21 cellular contexts compared by ENCODE assay signal in genomic region chrX:625137-625691, GRCh38. TPM values are rescaled to one million over a fixed set of nuclear protein-coding genes. Genes with fewer than 3 reads are reported as not detected.
DNase-seq lines count a peak whose midpoint lies in the region; ATAC-seq and TF ChIP-seq lines count a peak whose summit lies in the region.
"Had no signal": no experiment of that assay in that cellular context is flagged by ENCODE, and none has a peak within 500 bp of the region (broad histone marks: within the 10 kb centered on the region; RNA-seq: fewer than 3 reads in every experiment).

No MANE protein-coding gene starts in this region.

- H3K27ac Mint-ChIP-seq in endothelial cell (ENCODE audit: unreplicated experiment), result peak overlapping the region; percentile 76
- no peak overlapping the region for H3K27ac Mint-ChIP-seq in nephron
- no peak overlapping the region for H3K27ac Mint-ChIP-seq in activated naive CD8-positive, alpha-beta T cell treated with anti-CD3 and anti-CD28 coated beads for 36 hours
- H3K27ac Mint-ChIP-seq: H9 had no signal

- TF ChIP-seq CTCF in BJ (IDR thresholded peaks at IDR 0.05; ENCODE audit: insufficient read depth, low read depth, low read length) (no peak), HFF-Myc (IDR thresholded peaks at IDR 0.05; ENCODE audit: low read depth, low read length, missing control alignments) (no peak), endothelial cell (IDR thresholded peaks at IDR 0.05; ENCODE audit: unreplicated experiment) (no peak), nephron (IDR thresholded peaks at IDR 0.05; ENCODE audit: unreplicated experiment in 3 of 3) (no peak)

- POLR2A ChIA-PET in BJ (lab: Charles Lee), result no interaction called here

- DNase-seq in BJ (ENCODE audit: low read depth) (peak; percentile 74), HFF-Myc (ENCODE audit: extremely low read depth, low read depth) (no peak), endothelial cell (ENCODE audit: low spot score) (no peak), NCI-H1694 treated with DMSO at 0.1 percent for 48 hours (lab: John Stamatoyannopoulos, UW) (no peak), NCI-H1105 treated with DMSO at 0.1 percent for 48 hours (lab: John Stamatoyannopoulos, UW) (no peak)
- DNase-seq in activated naive CD8-positive, alpha-beta T cell treated with anti-CD3 and anti-CD28 coated beads for 36 hours, result no peak
- DNase-seq: AML-193, DMS153, H9, KBM-7, NCI-H1105, NCI-H187, NCI-H2107, NCI-H510A, NCI-H774, SIG-M5, T-cell had no signal

- H3K4me1 Mint-ChIP-seq in endothelial cell (ENCODE audit: unreplicated experiment) (no peaks in the 10 kb centered on the region), nephron (peaks cover 39% of the 10 kb centered on the region)
- H3K4me1 Mint-ChIP-seq in activated naive CD8-positive, alpha-beta T cell treated with anti-CD3 and anti-CD28 coated beads for 36 hours, result peaks cover 9% of the 10 kb centered on the region

- peak overlapping the region; percentile 51 for H3K4me3 ChIP-seq in BJ (ENCODE audit: low read depth, low read length)
- peak overlapping the region; percentile 43 for H3K4me3 ChIP-seq in HFF-Myc (replicated peaks; ENCODE audit: low read depth, low read length)

- peaks cover 2% of the 10 kb centered on the region for H3K36me3 ChIP-seq in BJ (ENCODE audit: control insufficient read depth, insufficient read depth, low read length)

- no peaks in the 10 kb centered on the region for H3K27me3 ChIP-seq in BJ (ENCODE audit: control insufficient read depth, insufficient read depth, low read length)

- ATAC-seq in HG03565 (IDR thresholded peaks at IDR 0.05; ENCODE audit: unreplicated experiment), result no peak
- ATAC-seq: SK-N-SH treated with all-trans-retinoic acid at 6 μM for 48 hours, T-cell had no signal

- H3K9me3 Mint-ChIP-seq in endothelial cell (ENCODE audit: unreplicated experiment), result peaks cover 70% of the 10 kb centered on the region
- peaks cover 2% of the 10 kb centered on the region for H3K9me3 Mint-ChIP-seq in nephron
- H3K9me3 Mint-ChIP-seq in activated naive CD8-positive, alpha-beta T cell treated with anti-CD3 and anti-CD28 coated beads for 36 hours, result peaks cover 6% of the 10 kb centered on the region

- CTCF ChIA-PET in BJ (lab: Yijun Ruan, JAX), result no interaction called here

- H3K27me3 Mint-ChIP-seq in endothelial cell (ENCODE audit: unreplicated experiment) (peaks cover 53% of the 10 kb centered on the region), nephron (ENCODE audit: low read depth) (peaks cover 99% of the 10 kb centered on the region)
- H3K27me3 Mint-ChIP-seq in activated naive CD8-positive, alpha-beta T cell treated with anti-CD3 and anti-CD28 coated beads for 36 hours, result peaks cover 87% of the 10 kb centered on the region

- H3K36me3 Mint-ChIP-seq in endothelial cell (ENCODE audit: low read depth, unreplicated experiment) (peaks cover 60% of the 10 kb centered on the region), nephron (ENCODE audit: low read depth) (no peaks in the 10 kb centered on the region)
- no peaks in the 10 kb centered on the region for H3K36me3 Mint-ChIP-seq in activated naive CD8-positive, alpha-beta T cell treated with anti-CD3 and anti-CD28 coated beads for 36 hours
- H3K36me3 Mint-ChIP-seq: T-cell had no signal

- H3K4me3 Mint-ChIP-seq in endothelial cell (ENCODE audit: unreplicated experiment), result no peak overlapping the region
- peak overlapping the region; percentile 6 to 36 (median 18) for H3K4me3 Mint-ChIP-seq in nephron
- H3K4me3 Mint-ChIP-seq in activated naive CD8-positive, alpha-beta T cell treated with anti-CD3 and anti-CD28 coated beads for 36 hours, result no peak overlapping the region

RNA-seq across cellular contexts. Expression of gene SHOX, which starts 5.4 kb away (rescaled TPM):
- polyA plus RNA-seq in BJ (2011; rRNA removed), result 18.2 and 22.8 TPM in 2 replicates
- 12.0 and 14.5 TPM in 2 replicates for polyA minus RNA-seq in BJ (2011; rRNA and poly(A)+ RNA removed)
- not detected for total RNA-seq in endothelial cell (ENCODE audit: unreplicated experiment)
- not detected for total RNA-seq in activated naive CD8-positive, alpha-beta T cell treated with anti-CD3 and anti-CD28 coated beads for 36 hours
- total RNA-seq: A673, T-cell had no signal

Comparison
In these comparisons a context has a peak if more than half of its experiments do, and no peak if none do; other contexts are left out.
1. H3K4me3 Mint-ChIP-seq: peak in nephron (3 of 3); none in endothelial cell (single experiment) and activated naive CD8-positive, alpha-beta T cell treated with anti-CD3 and anti-CD28 coated beads for 36 hours (single experiment).